1 cellular context compared by ENCODE assay signal in genomic region chr7:156461881-156462665, GRCh38.
TF ChIP-seq lines count a peak whose summit lies in the region.

No MANE protein-coding gene starts in this region.

TF ChIP-seq in H1, 55 proteins besides CTCF, POLR2A, EP300 and RAD21:
- TF ChIP-seq TAF1 (IDR thresholded peaks at IDR 0.05; ENCODE audit: low read depth, low read length): no peak
- no peak for TF ChIP-seq TAF7 (optimal IDR thresholded peaks at IDR 0.05; ENCODE audit: borderline replicate concordance, low read depth, low read length)
- TF ChIP-seq ASH2L (IDR thresholded peaks at IDR 0.05; ENCODE audit: low read length): no peak
- no peak for TF ChIP-seq SIN3A (conservative IDR thresholded peaks at IDR 0.05 in 1 of 2, IDR thresholded peaks at IDR 0.05 in 1 of 2; ENCODE audit: low read depth in 1 of 2, low read length in 2 of 2)
- TF ChIP-seq KDM4A (IDR thresholded peaks at IDR 0.05; ENCODE audit: low read depth, low read length, severe bottlenecking): no peak
